Comparison of ENCODE assay signal across 8 cellular contexts in genomic region chr4:25313194-25313895, GRCh38. TPM values are rescaled to one million over a fixed set of nuclear protein-coding genes. Genes with fewer than 3 reads are reported as not detected.
A peak's percentile ranks its signal among the peaks of the same experiment; 100 is the strongest.
DNase-seq lines count a peak whose midpoint lies in the region; ATAC-seq and TF ChIP-seq lines count a peak whose summit lies in the region.

No MANE protein-coding gene starts in this region.

- H3K27me3 Mint-ChIP-seq in CD14-positive monocyte (ENCODE audit: low read depth in 3 of 3) = peaks cover 0 to 1% (median 0%) of the 10 kb centered on the region in 3 donors
- H3K27me3 Mint-ChIP-seq in naive B cell = no peaks in the 10 kb centered on the region

- H3K4me3 ChIP-seq in colonic mucosa = peak overlapping the region; percentile 74

- no peaks in the 10 kb centered on the region for H3K9me3 ChIP-seq in colonic mucosa

- H3K27ac ChIP-seq in colonic mucosa = peak overlapping the region; percentile 76

- intact Hi-C loops in CD14-positive monocyte (cut with micrococcal nuclease) = loop anchor here (5.0 to 10.0 kb wide), 7 partner anchors 61 to 729 kb away; partner anchors contain the start of genes ANAPC4 (in 2 of the 2), DHX15 (in 1 of the 2), PI4K2B (in 1 of the 2) and SEPSECS (in 1 of the 2)
- intact Hi-C loops in colonic mucosa (cut with DNase I) = loop anchor here (10.0 kb wide), 2 partner anchors 79 to 149 kb away; partner anchors contain the start of genes PI4K2B and SEPSECS

- H3K27me3 ChIP-seq in colonic mucosa = no peaks in the 10 kb centered on the region

- no peak for TF ChIP-seq CTCF in CD14-positive monocyte (IDR thresholded peaks at IDR 0.05)
- no peak for TF ChIP-seq CTCF in colonic mucosa (IDR thresholded peaks at IDR 0.05)
- no peak for TF ChIP-seq CTCF in GM10266 (IDR thresholded peaks at IDR 0.05; ENCODE audit: control insufficient read depth, insufficient read depth, low read depth, missing control alignments)

- H3K36me3 Mint-ChIP-seq in CD14-positive monocyte (peaks cover 22 to 32% of the 10 kb centered on the region in 2 donors), naive B cell (peaks cover 0 to 18% of the 10 kb centered on the region in 2 donors)

- H3K4me3 Mint-ChIP-seq in CD14-positive monocyte (peak overlapping the region; percentile 99), naive B cell (peak overlapping the region; percentile 91 to 100 (median 99))

- H3K4me1 ChIP-seq in colonic mucosa = peaks cover 7% of the 10 kb centered on the region

- no peak for DNase-seq in CD14-positive monocyte (ENCODE audit: low spot score)
- DNase-seq in LHCN-M2 (ENCODE audit: low read depth) = peak; percentile 13
- peak; percentile 46 for DNase-seq in colonic mucosa
- no peak for DNase-seq in naive B cell
- no peak for DNase-seq in AG08396 (ENCODE audit: low spot score)
- DNase-seq in activated effector memory CD4-positive, alpha-beta T cell treated with anti-CD3 and anti-CD28 coated beads, Interleukin-2, amount 50 U/mL, for 16 hours = no peak
- DNase-seq in GM10266 (ENCODE audit: extremely low spot score) = no peak
- DNase-seq in NCI-H2081 (lab: John Stamatoyannopoulos, UW) = no peak

- no peaks in the 10 kb centered on the region for H3K36me3 ChIP-seq in colonic mucosa

- H3K27ac Mint-ChIP-seq in CD14-positive monocyte = peak overlapping the region in 3 of 7 donors; percentile 90 to 94 (median 94)
- peak overlapping the region in 5 of 6 donors; percentile 44 to 99 (median 92) for H3K27ac Mint-ChIP-seq in naive B cell

- H3K9ac ChIP-seq in colonic mucosa (ENCODE audit: low read depth in 2 of 2, low read length in 2 of 2) = peak overlapping the region; percentile 78 to 86

- H3K9me3 Mint-ChIP-seq in CD14-positive monocyte (peaks cover 0 to 4% (median 0%) of the 10 kb centered on the region in 7 donors), naive B cell (peaks cover 0 to 3% (median 0%) of the 10 kb centered on the region in 7 donors)

- H3K4me1 Mint-ChIP-seq in CD14-positive monocyte (peaks cover 35% of the 10 kb centered on the region), naive B cell (peaks cover 20 to 51% (median 40%) of the 10 kb centered on the region in 3 donors)

- no peak for ATAC-seq in naive B cell (ENCODE audit: low read depth in 2 of 2)

RNA-seq across cellular contexts. Expression of gene ZCCHC4, which starts 0.8 kb away (rescaled TPM):
- 1 to 10 TPM; 1.6 to 3.4 TPM for polyA plus RNA-seq in CD14-positive monocyte
- total RNA-seq in LHCN-M2 (2014; rRNA removed) = 14.8 and 16.9 TPM in 2 replicates
- 3.9 TPM for polyA plus RNA-seq in LHCN-M2 (2012)
- total RNA-seq in colonic mucosa = 1 to 10 TPM; 7.4 to 7.9 TPM
- polyA plus RNA-seq in naive B cell (ENCODE audit: low read depth in 6 of 6) = 10 to 100 TPM in 3 of 6 donors, 1 to 10 TPM in 2, not detected in 1; 7.0 to 14.3 (median 10.3) TPM

Comparison
In these comparisons a context has a peak if more than half of its experiments do, and no peak if none do; other contexts are left out.
1. DNase-seq: peak in LHCN-M2 (single experiment) and colonic mucosa (single experiment); none in CD14-positive monocyte (single experiment), naive B cell (single experiment), AG08396 (single experiment), activated effector memory CD4-positive, alpha-beta T cell treated with anti-CD3 and anti-CD28 coated beads, Interleukin-2, amount 50 U/mL, for 16 hours (single experiment), GM10266 (single experiment) and NCI-H2081 (0 of 2).